15 cellular contexts compared by ENCODE assay signal in genomic region chr5:78577051-78577807, GRCh38.
A peak's percentile ranks its signal among the peaks of the same experiment; 100 is the strongest.
DNase-seq lines count a peak whose midpoint lies in the region; ATAC-seq and TF ChIP-seq lines count a peak whose summit lies in the region.
"Had no signal": no experiment of that assay in that cellular context is flagged by ENCODE, and none has a peak within 500 bp of the region (broad histone marks: within the 10 kb centered on the region; RNA-seq: fewer than 3 reads in every experiment).

No MANE protein-coding gene starts in this region.

- H3K36me3 Mint-ChIP-seq in GM23338 (ENCODE audit: low read depth), result peaks cover 19% of the 10 kb centered on the region
- H3K36me3 Mint-ChIP-seq in chondrocyte (ENCODE audit: low read depth), result peaks cover 2% of the 10 kb centered on the region
- H3K36me3 Mint-ChIP-seq: activated naive CD8-positive, alpha-beta T cell treated with anti-CD3 and anti-CD28 coated beads, Interleukin-2, amount 10 ng/mL, durations not matched to agents 7 days and 5 days; natural killer cell had no signal

- no peak overlapping the region for H3K4me2 ChIP-seq in GM23338

- TF ChIP-seq CTCF in GM23338 (conservative IDR thresholded peaks at IDR 0.05; ENCODE audit: low read depth in 2 of 2) (no peak), chondrocyte (IDR thresholded peaks at IDR 0.05) (no peak)

- H3K4me1 Mint-ChIP-seq in GM23338 (peaks cover 24% of the 10 kb centered on the region), chondrocyte (ENCODE audit: low read depth) (peaks cover 59% of the 10 kb centered on the region)
- H3K4me1 Mint-ChIP-seq: natural killer cell had no signal

- no peak overlapping the region for H3K9ac ChIP-seq in skeletal muscle tissue (ENCODE audit: low read depth in 1 of 3, low read length in 3 of 3)

- peaks cover 12% of the 10 kb centered on the region for H4K20me1 ChIP-seq in GM23338 (replicated peaks; ENCODE audit: insufficient read depth)

- H3K9me3 Mint-ChIP-seq in GM23338, result peaks cover 5% of the 10 kb centered on the region; the same call in 2 of the 3 replicates
- no peaks in the 10 kb centered on the region for H3K9me3 Mint-ChIP-seq in chondrocyte (ENCODE audit: low read depth)
- H3K9me3 Mint-ChIP-seq: activated naive CD8-positive, alpha-beta T cell treated with anti-CD3 and anti-CD28 coated beads, Interleukin-2, amount 10 ng/mL, durations not matched to agents 7 days and 5 days; natural killer cell had no signal

- no peak for DNase-seq in GM23338 (ENCODE audit: low spot score)
- DNase-seq in chondrocyte (ENCODE audit: low spot score), result no peak
- DNase-seq in right cardiac atrium, result no peak
- DNase-seq in activated CD8-positive, alpha-beta memory T cell treated with anti-CD3 and anti-CD28 coated beads, Interleukin-2, amount 50 U/mL, for 4 hours, result no peak
- DNase-seq in NCI-H2227 treated with DMSO at 0.1 percent for 48 hours (lab: John Stamatoyannopoulos, UW), result no peak
- DNase-seq in SJCRH30, result no peak
- DNase-seq: activated naive CD8-positive, alpha-beta T cell treated with anti-CD3 and anti-CD28 coated beads, Interleukin-2, amount 10 ng/mL, durations not matched to agents 7 days and 5 days; DMS 273 treated with DMSO at 0.1 percent for 48 hours; Kasumi-1; kidney glomerular epithelial cell; natural killer cell; NCI-H1694 treated with DMSO at 0.1 percent for 48 hours; NCI-H82 had no signal

- H3K9me3 ChIP-seq in right cardiac atrium (ENCODE audit: control insufficient read depth, low read length) (no peaks in the 10 kb centered on the region), skeletal muscle tissue (ENCODE audit: control insufficient read depth in 3 of 3, low read length in 3 of 3) (no peaks in the 10 kb centered on the region), SJCRH30 (replicated peaks) (no peaks in the 10 kb centered on the region; the same call in 1 of the 2 replicates)

- ATAC-seq in GM23338 (no peak), right cardiac atrium (peak; percentile 54 to 65), GM21576 (IDR thresholded peaks at IDR 0.05; ENCODE audit: unreplicated experiment) (no peak)
- ATAC-seq: natural killer cell had no signal

- no peak overlapping the region for H3K27ac ChIP-seq in GM23338 (ENCODE audit: low read depth)
- peak overlapping the region; percentile 81 for H3K27ac ChIP-seq in right cardiac atrium (ENCODE audit: low read length)
- peak overlapping the region; percentile 42 for H3K27ac ChIP-seq in skeletal muscle tissue (ENCODE audit: low read depth, low read length)
- no peak overlapping the region for H3K27ac ChIP-seq in SJCRH30

- H3K27me3 Mint-ChIP-seq in GM23338 (ENCODE audit: insufficient read depth, low read depth, poor library complexity) (no peaks in the 10 kb centered on the region), chondrocyte (ENCODE audit: low read depth) (no peaks in the 10 kb centered on the region)

- H3K4me3 Mint-ChIP-seq in GM23338 (no peak overlapping the region), chondrocyte (ENCODE audit: unreplicated experiment) (no peak overlapping the region)
- H3K4me3 Mint-ChIP-seq: activated naive CD8-positive, alpha-beta T cell treated with anti-CD3 and anti-CD28 coated beads, Interleukin-2, amount 10 ng/mL, durations not matched to agents 7 days and 5 days; natural killer cell had no signal

- H3K36me3 ChIP-seq in GM23338 (ENCODE audit: insufficient read depth) (no peaks in the 10 kb centered on the region), skeletal muscle tissue (ENCODE audit: control insufficient read depth in 3 of 3, insufficient read depth in 3 of 3, low read length in 3 of 3) (no peaks in the 10 kb centered on the region), SJCRH30 (peaks cover 2% of the 10 kb centered on the region; the same call in 1 of the 2 replicates)

- no peaks in the 10 kb centered on the region for H3K4me1 ChIP-seq in GM23338 (ENCODE audit: insufficient read depth)
- H3K4me1 ChIP-seq in right cardiac atrium (ENCODE audit: control insufficient read depth, insufficient read depth, low read length), result peaks cover 14% of the 10 kb centered on the region
- peaks cover 11 to 36% (median 35%) of the 10 kb centered on the region in 3 donors for H3K4me1 ChIP-seq in skeletal muscle tissue (ENCODE audit: control insufficient read depth in 3 of 3, insufficient read depth in 3 of 3, low read length in 3 of 3)
- H3K4me1 ChIP-seq in SJCRH30, result no peaks in the 10 kb centered on the region

- H3F3A ChIP-seq in GM23338 (replicated peaks; ENCODE audit: low read depth), result no peaks in the 10 kb centered on the region

- peaks cover 37% of the 10 kb centered on the region for H3K79me2 ChIP-seq in GM23338 (replicated peaks; ENCODE audit: insufficient read depth)

- H3K4me3 ChIP-seq in GM23338 (no peak overlapping the region), right cardiac atrium (ENCODE audit: low read length) (no peak overlapping the region), skeletal muscle tissue (ENCODE audit: low read length in 3 of 3) (no peak overlapping the region), SJCRH30 (no peak overlapping the region)

- no peak overlapping the region for H2AFZ ChIP-seq in GM23338

- H3K27me3 ChIP-seq in GM23338 (ENCODE audit: insufficient read depth) (no peaks in the 10 kb centered on the region), right cardiac atrium (ENCODE audit: control insufficient read depth, insufficient read depth) (no peaks in the 10 kb centered on the region), skeletal muscle tissue (ENCODE audit: control insufficient read depth in 3 of 3, insufficient read depth in 3 of 3, low read length in 3 of 3) (no peaks in the 10 kb centered on the region), SJCRH30 (no peaks in the 10 kb centered on the region)

- WGBS in right cardiac atrium, result 45% methylated on average over 8 of the region's 8 CpGs

- intact Hi-C loops in right cardiac atrium (cut with DNase I), result loop anchor here in 1 of 4 donors (10.0 kb wide), 1 partner anchor 68 kb away; the partner anchor contains the start of gene LHFPL2

- H3K27ac Mint-ChIP-seq in GM23338, result peak overlapping the region; percentile 30
- H3K27ac Mint-ChIP-seq in chondrocyte (ENCODE audit: unreplicated experiment), result peak overlapping the region; percentile 78
- H3K27ac Mint-ChIP-seq: activated naive CD8-positive, alpha-beta T cell treated with anti-CD3 and anti-CD28 coated beads, Interleukin-2, amount 10 ng/mL, durations not matched to agents 7 days and 5 days; natural killer cell had no signal

- no peaks in the 10 kb centered on the region for H3K9me2 ChIP-seq in GM23338 (ENCODE audit: insufficient read depth)

TF ChIP-seq in GM23338, 12 proteins besides CTCF, POLR2A, EP300 and RAD21:
- no peak for TF ChIP-seq NANOG (IDR thresholded peaks at IDR 0.05; ENCODE audit: borderline replicate concordance)
- no peak for TF ChIP-seq EZH2 (IDR thresholded peaks at IDR 0.05; ENCODE audit: low read depth, unreplicated experiment)

Comparison
In these comparisons a context has a peak if more than half of its experiments do, and no peak if none do; other contexts are left out.
1. ATAC-seq: peak in right cardiac atrium (2 of 2); none in GM23338 (single experiment) and GM21576 (single experiment).
2. H3K27ac ChIP-seq: peak in right cardiac atrium (single experiment) and skeletal muscle tissue (single experiment); none in GM23338 (single experiment) and SJCRH30 (single experiment).